Comparison of ENCODE assay signal across 12 cellular contexts in the genomic region with DNA sequence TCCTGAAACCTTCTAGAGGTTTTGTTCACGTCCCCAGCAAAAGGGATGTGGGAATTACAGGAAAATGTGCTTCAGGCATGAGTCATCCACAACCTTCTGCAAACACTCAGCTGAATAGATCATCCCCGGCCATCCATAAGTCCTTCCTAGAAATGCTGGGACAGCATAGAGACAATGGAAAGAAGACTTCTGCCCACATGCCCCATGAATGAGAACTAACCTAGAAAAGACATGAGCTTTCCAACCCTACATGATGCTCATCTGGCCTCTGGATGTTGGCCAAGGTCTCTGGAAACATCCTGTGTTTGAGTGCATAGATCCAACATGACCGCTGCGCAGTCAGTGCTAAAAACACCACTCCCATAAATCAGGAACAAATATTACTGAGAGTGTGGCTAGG.
DNase-seq lines count a peak whose midpoint lies in the region; ATAC-seq, FAIRE-seq and TF ChIP-seq lines count a peak whose summit lies in the region.
"Had no signal": no experiment of that assay in that cellular context is flagged by ENCODE, and none has a peak within 500 bp of the region (broad histone marks: within the 10 kb centered on the region; RNA-seq: fewer than 3 reads in every experiment).

No MANE protein-coding gene starts in this region.

- TF ChIP-seq CTCF in bronchial epithelial cell (IDR thresholded peaks at IDR 0.05; ENCODE audit: insufficient read depth, low read length, severe bottlenecking) (no peak), CD14-positive monocyte (IDR thresholded peaks at IDR 0.05) (no peak)

- no peaks in the 10 kb centered on the region for H3K27me3 ChIP-seq in bronchial epithelial cell (ENCODE audit: control insufficient read depth, insufficient read depth, low read length)

- H3K4me3 Mint-ChIP-seq in stimulated activated naive B cell treated with anti-CD40 and anti-IgM and Interleukin-4, amounts not matched to agents 10 μg/mL and 1 μg/mL and 100 μg/mL, for 72 hours: no peak overlapping the region
- H3K4me3 Mint-ChIP-seq in CD14-positive monocyte: no peak overlapping the region
- H3K4me3 Mint-ChIP-seq: CD8-positive, alpha-beta memory T cell had no signal

- H3K9me3 Mint-ChIP-seq in stimulated activated naive B cell treated with anti-CD40 and anti-IgM and Interleukin-4, amounts not matched to agents 10 μg/mL and 1 μg/mL and 100 μg/mL, for 72 hours: peaks cover 0 to 3% of the 10 kb centered on the region in 2 donors
- peaks cover 0 to 7% (median 0%) of the 10 kb centered on the region in 7 donors for H3K9me3 Mint-ChIP-seq in CD14-positive monocyte
- H3K9me3 Mint-ChIP-seq: CD8-positive, alpha-beta memory T cell had no signal

- peaks cover 0 to 15% of the 10 kb centered on the region in 2 donors for H3K27me3 Mint-ChIP-seq in stimulated activated naive B cell treated with anti-CD40 and anti-IgM and Interleukin-4, amounts not matched to agents 10 μg/mL and 1 μg/mL and 100 μg/mL, for 72 hours
- H3K27me3 Mint-ChIP-seq in CD14-positive monocyte (ENCODE audit: low read depth in 3 of 3): peaks cover 2 to 7% (median 4%) of the 10 kb centered on the region in 3 donors

- no peak for ATAC-seq in HG03521 (IDR thresholded peaks at IDR 0.05; ENCODE audit: unreplicated experiment)
- no peak for ATAC-seq in stimulated activated naive B cell treated with anti-CD40 and anti-IgM and Interleukin-4, amounts not matched to agents 10 μg/mL and 1 μg/mL and 100 μg/mL, for 72 hours (replicated peaks)
- ATAC-seq: mucosa of descending colon; stimulated activated naive CD8-positive, alpha-beta T cell treated with anti-CD3 and anti-CD28 coated beads, Interleukin-15, Interleukin-2, amounts not matched to agents 100 U/mL and 50 U/mL, for 24 hours had no signal

- no peaks in the 10 kb centered on the region for H3K36me3 Mint-ChIP-seq in stimulated activated naive B cell treated with anti-CD40 and anti-IgM and Interleukin-4, amounts not matched to agents 10 μg/mL and 1 μg/mL and 100 μg/mL, for 72 hours
- H3K36me3 Mint-ChIP-seq in CD14-positive monocyte: no peaks in the 10 kb centered on the region
- H3K36me3 Mint-ChIP-seq: CD8-positive, alpha-beta memory T cell had no signal

- no peak overlapping the region for H3K27ac Mint-ChIP-seq in stimulated activated naive B cell treated with anti-CD40 and anti-IgM and Interleukin-4, amounts not matched to agents 10 μg/mL and 1 μg/mL and 100 μg/mL, for 72 hours
- H3K27ac Mint-ChIP-seq in CD14-positive monocyte: no peak overlapping the region
- H3K27ac Mint-ChIP-seq: CD8-positive, alpha-beta memory T cell had no signal

- intact Hi-C loops in CD14-positive monocyte (cut with micrococcal nuclease): no loop called here

- no peak overlapping the region for H3K4me3 ChIP-seq in bronchial epithelial cell (ENCODE audit: low read depth, low read length)
- H3K4me3 ChIP-seq: mucosa of descending colon had no signal

- no peak for FAIRE-seq in bronchial epithelial cell (lab: Jason Lieb, UNC)

- no peaks in the 10 kb centered on the region for H3K4me1 Mint-ChIP-seq in stimulated activated naive B cell treated with anti-CD40 and anti-IgM and Interleukin-4, amounts not matched to agents 10 μg/mL and 1 μg/mL and 100 μg/mL, for 72 hours
- no peaks in the 10 kb centered on the region for H3K4me1 Mint-ChIP-seq in CD14-positive monocyte
- H3K4me1 Mint-ChIP-seq: CD8-positive, alpha-beta memory T cell had no signal

- no peaks in the 10 kb centered on the region for H3K36me3 ChIP-seq in bronchial epithelial cell (ENCODE audit: control insufficient read depth, insufficient read depth, low read length)

- DNase-seq in COLO829 (ENCODE audit: low spot score) (peak; percentile 44), NCI-H2196 (lab: John Stamatoyannopoulos, UW; ENCODE audit: unreplicated experiment) (peak; percentile 71), bronchial epithelial cell (ENCODE audit: low read depth) (peak; percentile 64), lung microvascular endothelial cell (ENCODE audit: low read depth in 2 of 2) (peak; percentile 86 to 87), globus pallidus (ENCODE audit: low spot score) (no peak), CD14-positive monocyte (ENCODE audit: low spot score) (no peak)
- no peak for DNase-seq in stimulated activated naive B cell treated with anti-CD40 and anti-IgM and Interleukin-4, amounts not matched to agents 10 μg/mL and 1 μg/mL and 100 μg/mL, for 72 hours
- DNase-seq: CD8-positive, alpha-beta memory T cell; mucosa of descending colon; stimulated activated CD4-positive, alpha-beta T cell treated with anti-CD3 and anti-CD28 coated beads, Interleukin-4, amount 100 ng/mL, for 4 hours; stimulated activated naive CD8-positive, alpha-beta T cell treated with anti-CD3 and anti-CD28 coated beads, Interleukin-15, Interleukin-2, amounts not matched to agents 100 U/mL and 50 U/mL, for 24 hours had no signal

Comparison
In these comparisons a context has a peak if more than half of its experiments do, and no peak if none do; other contexts are left out.
1. DNase-seq: peak in COLO829 (single experiment), NCI-H2196 (single experiment), bronchial epithelial cell (single experiment) and lung microvascular endothelial cell (2 of 2); none in globus pallidus (single experiment), stimulated activated naive B cell treated with anti-CD40 and anti-IgM and Interleukin-4, amounts not matched to agents 10 μg/mL and 1 μg/mL and 100 μg/mL, for 72 hours (single experiment) and CD14-positive monocyte (single experiment).